Comparison of ENCODE assay signal across 28 cellular contexts in genomic region chr5:16090270-16090669, GRCh38.
"Had no signal": no experiment of that assay in that cellular context is flagged by ENCODE, and none has a peak within 500 bp of the region (broad histone marks: within the 10 kb centered on the region; RNA-seq: fewer than 3 reads in every experiment).

No MANE protein-coding gene starts in this region.

- H3K27me3 ChIP-seq: Peyer's patch had no signal

- H3K4me1 Mint-ChIP-seq: activated CD4-positive, alpha-beta T cell treated with anti-CD3 and anti-CD28 coated beads, Interleukin-2, amount 10 ng/mL, durations not matched to agents 7 days and 5 days; activated T-helper 17 cell treated with anti-CD3 and anti-CD28 coated beads, Interleukin-2, amount 50 U/mL, for 72 hours; brain; central memory CD8-positive, alpha-beta T cell had no signal

- H3K9me3 ChIP-seq: Peyer's patch, SJSA1 had no signal

- H3K4me1 ChIP-seq: Peyer's patch, SJSA1 had no signal

- H3K9me3 Mint-ChIP-seq: activated CD4-positive, alpha-beta memory T cell treated with anti-CD3 and anti-CD28 coated beads for 36 hours; activated CD4-positive, alpha-beta T cell treated with anti-CD3 and anti-CD28 coated beads, Interleukin-2, amount 10 ng/mL, durations not matched to agents 7 days and 5 days; activated naive CD4-positive, alpha-beta T cell treated with anti-CD3 and anti-CD28 coated beads for 36 hours; brain had no signal

- H3K27ac ChIP-seq: Peyer's patch, SJSA1 had no signal

- FAIRE-seq: astrocyte had no signal

- H3K27ac Mint-ChIP-seq: activated CD4-positive, alpha-beta memory T cell treated with anti-CD3 and anti-CD28 coated beads for 36 hours; activated CD4-positive, alpha-beta T cell treated with anti-CD3 and anti-CD28 coated beads, Interleukin-2, amount 10 ng/mL, durations not matched to agents 7 days and 5 days; activated naive CD4-positive, alpha-beta T cell treated with anti-CD3 and anti-CD28 coated beads for 36 hours; activated naive CD8-positive, alpha-beta T cell; activated T-helper 17 cell treated with anti-CD3 and anti-CD28 coated beads, Interleukin-2, amount 50 U/mL, for 72 hours; brain; T-helper 1 cell treated with Interleukin-12 subunit alpha and Interleukin-12 subunit beta and Interleukin-4 antibody, amounts not matched to agents 30 μg/mL and 1 μg/mL, for 36 hours had no signal

- H3K4me3 Mint-ChIP-seq: activated CD4-positive, alpha-beta memory T cell treated with anti-CD3 and anti-CD28 coated beads for 36 hours; activated CD4-positive, alpha-beta T cell treated with anti-CD3 and anti-CD28 coated beads, Interleukin-2, amount 10 ng/mL, durations not matched to agents 7 days and 5 days; activated naive CD4-positive, alpha-beta T cell treated with anti-CD3 and anti-CD28 coated beads for 36 hours; activated naive CD8-positive, alpha-beta T cell; activated T-helper 17 cell treated with anti-CD3 and anti-CD28 coated beads, Interleukin-2, amount 50 U/mL, for 72 hours; brain; central memory CD8-positive, alpha-beta T cell; T-helper 1 cell treated with Interleukin-12 subunit alpha and Interleukin-12 subunit beta and Interleukin-4 antibody, amounts not matched to agents 30 μg/mL and 1 μg/mL, for 36 hours had no signal

- H3K36me3 ChIP-seq: Peyer's patch, SJSA1 had no signal

- H3K4me3 ChIP-seq: Peyer's patch, SJSA1 had no signal

- H3K36me3 Mint-ChIP-seq: activated CD4-positive, alpha-beta memory T cell treated with anti-CD3 and anti-CD28 coated beads for 36 hours; activated naive CD8-positive, alpha-beta T cell; brain had no signal

- DNase-seq: activated CD4-positive, alpha-beta memory T cell treated with anti-CD3 and anti-CD28 coated beads for 36 hours; activated CD4-positive, alpha-beta T cell treated with anti-CD3 and anti-CD28 coated beads, Interleukin-2, amount 10 ng/mL, durations not matched to agents 7 days and 5 days; activated CD4-positive, CD25-positive, alpha-beta regulatory T cell; activated CD8-positive, alpha-beta memory T cell treated with anti-CD3 and anti-CD28 coated beads for 24 hours; activated gamma-delta T cell; activated naive CD4-positive, alpha-beta T cell treated with anti-CD3 and anti-CD28 coated beads for 36 hours; activated T-cell treated with anti-CD3 and anti-CD28 coated beads for 4 hours; activated T-cell treated with anti-CD3 and anti-CD28 coated beads, Interleukin-2, amount 50 U/mL, for 48 hours; amygdala; Kasumi-1; NCI-H1092; NCI-H1417; NCI-H1930; NCI-H2107; NCI-H2171 treated with DMSO at 0.1 percent for 48 hours; NCI-H226; NCI-H526; NCI-H774; Peyer's patch; SHP77; T-helper 9 cell had no signal

- H3K27me3 Mint-ChIP-seq: activated CD4-positive, alpha-beta memory T cell treated with anti-CD3 and anti-CD28 coated beads for 36 hours; activated CD4-positive, alpha-beta T cell treated with anti-CD3 and anti-CD28 coated beads, Interleukin-2, amount 10 ng/mL, durations not matched to agents 7 days and 5 days; brain; central memory CD8-positive, alpha-beta T cell had no signal

- ATAC-seq: activated T-helper 17 cell treated with anti-CD3 and anti-CD28 coated beads, Interleukin-2, amount 50 U/mL, for 72 hours had no signal
